ENCODE assay signal across 8 cellular contexts in the genomic region with DNA sequence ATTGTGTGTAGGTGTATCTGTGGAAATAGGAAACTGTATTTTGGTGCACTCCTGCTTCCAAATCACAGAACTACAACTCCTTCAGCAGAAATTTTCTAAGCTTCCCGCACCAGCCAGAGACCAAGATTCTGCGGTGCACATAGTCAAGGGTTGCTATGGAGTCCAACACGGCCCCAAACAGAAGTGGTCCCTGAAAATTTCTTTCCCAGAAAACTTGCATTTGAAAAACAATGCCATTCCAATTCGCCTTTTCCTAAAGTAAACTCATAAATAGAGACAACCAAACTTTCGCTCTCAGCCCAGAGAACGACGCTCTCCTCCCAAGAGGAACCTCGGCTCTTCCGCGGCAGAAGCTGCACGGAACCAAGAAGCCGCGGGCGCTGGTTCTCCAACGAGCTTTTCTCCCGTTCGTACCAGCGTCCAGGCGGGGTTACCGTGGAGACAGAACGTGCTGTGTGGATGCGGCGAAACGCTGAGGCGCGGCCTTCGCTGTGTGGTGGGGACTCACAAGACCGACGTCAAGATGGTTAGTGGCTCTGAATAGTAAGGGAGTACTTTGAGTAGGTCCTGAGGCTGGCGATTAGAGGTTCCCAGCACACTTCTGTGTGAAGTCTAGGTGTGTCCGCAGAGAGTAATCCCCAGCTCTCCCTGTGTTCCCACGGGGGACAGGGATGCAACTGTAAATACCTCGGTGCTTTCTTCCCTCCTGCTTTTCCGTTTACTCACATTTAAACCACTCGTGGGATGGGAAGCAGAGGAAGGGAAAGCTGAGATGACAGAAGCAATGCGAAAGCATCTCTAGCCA.
DNase-seq lines count a peak whose midpoint lies in the region; ATAC-seq lines count a peak whose summit lies in the region.

No MANE protein-coding gene starts in this region.

- ATAC-seq in GM18508 (IDR thresholded peaks at IDR 0.05; ENCODE audit: insufficient read depth, unreplicated experiment): peak; percentile 72
- ATAC-seq in HG02943 (IDR thresholded peaks at IDR 0.05; ENCODE audit: low read depth, unreplicated experiment): peak; percentile 94

- DNase-seq in NCI-H2029 (lab: John Stamatoyannopoulos, UW) (peak; percentile 84), T1000 (lab: John Stamatoyannopoulos, UW) (peak; percentile 76), astrocyte of the hippocampus (ENCODE audit: low read depth, low spot score) (peak; percentile 94), hypothalamus (lab: John Stamatoyannopoulos, UW) (peak; percentile 10 to 88 (median 74)), retina (peak; percentile 96), cortex of kidney (lab: John Stamatoyannopoulos, UW) (no peak)
